9 cellular contexts compared by ENCODE assay signal in genomic region chr9:38017149-38017884, GRCh38. TPM values are rescaled to one million over a fixed set of nuclear protein-coding genes. Genes with fewer than 3 reads are reported as not detected.
DNase-seq lines count a peak whose midpoint lies in the region; ATAC-seq and TF ChIP-seq lines count a peak whose summit lies in the region.
"Had no signal": no experiment of that assay in that cellular context is flagged by ENCODE, and none has a peak within 500 bp of the region (broad histone marks: within the 10 kb centered on the region; RNA-seq: fewer than 3 reads in every experiment).

No MANE protein-coding gene starts in this region.

- H3K36me3 Mint-ChIP-seq in H9 (ENCODE audit: insufficient read depth in 1 of 3, low read depth in 3 of 3): peaks cover 2 to 20% (median 19%) of the 10 kb centered on the region in 3 experiments; a peak in 6 of 7 replicates

- H3K14ac ChIP-seq in H9 (ENCODE audit: insufficient read depth, low read length): peak overlapping the region; percentile 62

- in situ Hi-C loops in T47D (cut with HindIII; ENCODE audit: low pct_unique_long_range_greater_than_20kb, low sequenced_read_pairs) (no loop called here), gastrocnemius medialis (cut with MboI; ENCODE audit: low sequenced_read_pairs in 4 of 4) (no loop called here)

- peak; percentile 96 for DNase-seq in H9
- DNase-seq in T47D (ENCODE audit: low read depth in 1 of 2, low spot score in 1 of 2): peak; percentile 51 to 83
- DNase-seq in gastrocnemius medialis: peak; percentile 53 to 74
- no peak for DNase-seq in NCI-H446 (lab: John Stamatoyannopoulos, UW)
- no peak for DNase-seq in activated T-cell treated with anti-CD3 and anti-CD28 coated beads, Interleukin-2, amount 50 U/mL, for 1 hour
- DNase-seq: NCI-H526 had no signal

- H3K36me3 ChIP-seq in iPS-18a (ENCODE audit: control insufficient read depth, low read depth, low read length): no peaks in the 10 kb centered on the region
- no peaks in the 10 kb centered on the region for H3K36me3 ChIP-seq in gastrocnemius medialis

- peak overlapping the region; percentile 39 to 65 for H3K4me3 Mint-ChIP-seq in H9

- H4K8ac ChIP-seq in H9 (replicated peaks; ENCODE audit: insufficient read length, low read depth, low read length): no peak overlapping the region

- no peaks in the 10 kb centered on the region; the same call in 1 of the 2 replicates for H3K79me2 ChIP-seq in H9 (ENCODE audit: insufficient read depth, low read length)

- H2BK120ac ChIP-seq in H9 (ENCODE audit: low read depth, low read length, poor library complexity, severe bottlenecking): no peak overlapping the region

- H2AFZ ChIP-seq in H9 (ENCODE audit: low read length): no peak overlapping the region

- H2BK5ac ChIP-seq in H9 (ENCODE audit: insufficient read length, low read length): no peak overlapping the region

- H3K27me3 ChIP-seq in H9 (ENCODE audit: insufficient read depth, low read length) (no peaks in the 10 kb centered on the region), iPS-18a (ENCODE audit: control insufficient read depth, insufficient read depth, low read length) (no peaks in the 10 kb centered on the region), gastrocnemius medialis (no peaks in the 10 kb centered on the region)

- H2BK15ac ChIP-seq in H9 (ENCODE audit: low read depth, low read length): no peak overlapping the region

- TF ChIP-seq POLR2A in gastrocnemius medialis (IDR thresholded peaks at IDR 0.05): no peak

- H3K4me1 Mint-ChIP-seq in H9: peaks cover 88 to 89% of the 10 kb centered on the region in 2 experiments

- WGBS in H9 (ENCODE audit: extremely low coverage, insufficient read length, low lambda C conversion rate): no CpG with 5 or more reads among the region's 13 CpGs

- H3K9me3 ChIP-seq in H9 (ENCODE audit: control insufficient read depth, low read depth, low read length) (no peaks in the 10 kb centered on the region), iPS-18a (ENCODE audit: control insufficient read depth, low read depth, low read length) (no peaks in the 10 kb centered on the region), gastrocnemius medialis (no peaks in the 10 kb centered on the region)

- H3K56ac ChIP-seq in H9 (ENCODE audit: insufficient read length, low read depth, low read length): no peak overlapping the region

- H4K20me1 ChIP-seq in H9 (ENCODE audit: control insufficient read depth, insufficient read depth, insufficient read length): no peaks in the 10 kb centered on the region

- H2AK5ac ChIP-seq in H9 (ENCODE audit: insufficient read length, low read length): no peak overlapping the region

- no peak overlapping the region for H3T11ph ChIP-seq in H9 (ENCODE audit: low read length)

- no peak overlapping the region for H2BK12ac ChIP-seq in H9 (ENCODE audit: insufficient read length, low read depth, low read length)

- H3K4me2 ChIP-seq in H9 (ENCODE audit: insufficient read depth, insufficient read length, low read length): peak overlapping the region; percentile 35

- H4K5ac ChIP-seq in H9 (ENCODE audit: insufficient read length, low read depth, low read length): no peak overlapping the region

- no peak overlapping the region for H4K91ac ChIP-seq in H9 (ENCODE audit: insufficient read length, low read depth, low read length)

- ATAC-seq in gastrocnemius medialis (peak; percentile 91 to 92), GM21529 (IDR thresholded peaks at IDR 0.05; ENCODE audit: unreplicated experiment) (no peak), HG02981 (IDR thresholded peaks at IDR 0.05; ENCODE audit: unreplicated experiment) (no peak)

- H3K9ac ChIP-seq in H9 (ENCODE audit: extremely low read depth, insufficient read length, low read length): no peak overlapping the region
- peak overlapping the region; percentile 24 for H3K9ac ChIP-seq in iPS-18a (ENCODE audit: low read length)

- H3K79me1 ChIP-seq in H9 (ENCODE audit: insufficient read depth, low read depth, low read length, poor library complexity, severe bottlenecking): no peaks in the 10 kb centered on the region

- peak overlapping the region; percentile 91 for H3K18ac ChIP-seq in H9 (ENCODE audit: insufficient read length, low read depth, low read length)

- H3K27me3 Mint-ChIP-seq in H9 (ENCODE audit: low read depth): no peaks in the 10 kb centered on the region

- peak overlapping the region; percentile 72 for H3K27ac ChIP-seq in H9 (ENCODE audit: insufficient read length, low read depth, low read length)
- H3K27ac ChIP-seq in iPS-18a (ENCODE audit: low read length): peak overlapping the region; percentile 63
- H3K27ac ChIP-seq in gastrocnemius medialis: peak overlapping the region in 2 of 4 donors; percentile 20 to 26

- intact Hi-C loops in gastrocnemius medialis (cut with DNase I; ENCODE audit: low total_unique reads): loop anchor here (1.0 to 2.0 kb wide), 3 partner anchors 51 to 363 kb away; partner anchors contain the start of gene SHB

- TF ChIP-seq CTCF in H9 (conservative IDR thresholded peaks at IDR 0.05): peak; percentile 64
- peak; percentile 39 to 67 (median 58) for TF ChIP-seq CTCF in gastrocnemius medialis (IDR thresholded peaks at IDR 0.05 in 4 of 5, conservative IDR thresholded peaks at IDR 0.05 in 1 of 5)

- H3K27ac Mint-ChIP-seq in H9: peak overlapping the region; percentile 97 to 99 (median 98)

- no peak overlapping the region for H2BK20ac ChIP-seq in H9 (ENCODE audit: low read depth, low read length, poor library complexity, severe bottlenecking)

- no peaks in the 10 kb centered on the region; a peak in 1 of 5 replicates for H3K9me3 Mint-ChIP-seq in H9

- H3K23me2 ChIP-seq in H9 (ENCODE audit: insufficient read length, low read depth, low read length, poor library complexity, severe bottlenecking): no peaks in the 10 kb centered on the region

- H3K23ac ChIP-seq in H9 (ENCODE audit: insufficient read length, low read depth, low read length): no peak overlapping the region

- H3K4ac ChIP-seq in H9 (ENCODE audit: low read depth, low read length): no peak overlapping the region

- H3K4me1 ChIP-seq in H9 (ENCODE audit: insufficient read depth, low read length): peaks cover 27% of the 10 kb centered on the region
- H3K4me1 ChIP-seq in iPS-18a (ENCODE audit: control insufficient read depth, low read depth, low read length): peaks cover 47% of the 10 kb centered on the region
- peaks cover 29 to 39% of the 10 kb centered on the region in 2 donors for H3K4me1 ChIP-seq in gastrocnemius medialis

- H3K4me3 ChIP-seq in iPS-18a (ENCODE audit: low read length): peak overlapping the region; percentile 34
- H3K4me3 ChIP-seq in gastrocnemius medialis: peak overlapping the region; percentile 16 to 30 (median 21)

RNA-seq across cellular contexts. Expression of gene SHB, which starts 51.7 kb away (rescaled TPM):
- total RNA-seq in H9 (2021): 13.8 and 14.6 TPM in 2 replicates
- total RNA-seq in gastrocnemius medialis: 1 to 10 TPM; 1.2 to 6.1 (median 4.6) TPM

Comparison
In these comparisons a context has a peak if more than half of its experiments do, and no peak if none do; other contexts are left out.
1. DNase-seq: peak in H9 (single experiment), T47D (2 of 2) and gastrocnemius medialis (2 of 2); none in NCI-H446 (0 of 2) and activated T-cell treated with anti-CD3 and anti-CD28 coated beads, Interleukin-2, amount 50 U/mL, for 1 hour (single experiment).
2. ATAC-seq: peak in gastrocnemius medialis (2 of 2); none in GM21529 (single experiment) and HG02981 (single experiment).